In the genomic region with DNA sequence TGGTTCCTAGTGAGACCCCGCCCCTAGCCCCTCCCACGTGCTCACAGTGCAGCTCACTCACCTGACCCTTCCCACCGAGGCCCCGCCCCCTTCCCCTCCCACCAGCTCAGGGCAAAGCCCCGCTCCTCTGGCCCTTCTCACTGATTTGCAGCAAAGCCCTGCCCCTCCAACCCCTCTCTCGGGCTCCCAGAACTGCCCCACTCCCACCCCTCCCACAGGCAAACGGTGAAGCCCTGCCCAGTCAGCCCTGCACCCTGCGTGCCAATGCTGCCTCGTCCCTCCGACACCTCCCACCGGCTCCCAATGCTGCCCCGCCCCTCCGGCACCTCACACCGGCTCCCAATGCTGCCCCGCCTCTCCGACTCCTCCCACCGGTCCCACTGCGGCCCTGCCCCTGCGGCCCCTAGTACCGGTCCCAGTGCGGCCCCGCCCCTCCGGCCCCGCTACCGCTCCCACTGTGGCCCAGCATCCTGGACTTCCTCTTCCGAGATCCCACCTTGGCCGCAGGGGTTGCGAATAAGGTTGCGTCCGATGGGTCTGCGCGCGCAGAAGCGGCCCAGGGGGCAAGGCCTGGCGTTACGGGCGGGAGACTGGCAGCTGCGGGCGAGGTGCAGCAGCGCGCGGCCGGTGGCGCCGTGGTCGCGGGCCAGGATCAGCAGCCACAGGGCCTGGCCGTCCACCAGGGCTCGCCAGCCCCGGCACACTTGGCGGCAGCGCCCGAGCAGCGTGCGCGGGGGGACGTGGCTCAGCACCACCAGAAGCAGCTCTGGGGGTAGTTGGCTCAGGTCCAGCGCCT, we compare ENCODE assay signal across 8 cellular contexts.
DNase-seq lines count a peak whose midpoint lies in the region; ATAC-seq lines count a peak whose summit lies in the region.

No MANE protein-coding gene starts in this region.

- ATAC-seq in HG03025 (IDR thresholded peaks at IDR 0.05; ENCODE audit: low FRiP score, unreplicated experiment) (peak; percentile 79), HG03378 (IDR thresholded peaks at IDR 0.05; ENCODE audit: unreplicated experiment) (no peak)

- DNase-seq in DMS53 (lab: John Stamatoyannopoulos, UW) (peak; percentile 92), NCI-H774 (lab: John Stamatoyannopoulos, UW) (peak; percentile 94), medulla oblongata (ENCODE audit: extremely low spot score) (peak; percentile 55)
- DNase-seq in activated CD8-positive, alpha-beta memory T cell treated with anti-CD3 and anti-CD28 coated beads for 4 hours (ENCODE audit: low read depth in 2 of 2), result peak; percentile 50 to 52
- DNase-seq in effector CD8-positive, alpha-beta T cell (lab: John Stamatoyannopoulos, UW), result peak; percentile 62
- DNase-seq in stimulated activated CD4-positive, alpha-beta T cell treated with anti-CD3 and anti-CD28 coated beads, TNF-alpha, amount 100 ng/mL, for 48 hours (ENCODE audit: low read depth in 3 of 3), result peak; percentile 72 to 92 (median 73)
